Comparison of ENCODE assay signal across 18 cellular contexts in genomic region chr17:48970224-48970623, GRCh38. TPM values are rescaled to one million over a fixed set of nuclear protein-coding genes. Genes with fewer than 3 reads are reported as not detected.
A peak's percentile ranks its signal among the peaks of the same experiment; 100 is the strongest.
DNase-seq lines count a peak whose midpoint lies in the region; ATAC-seq and TF ChIP-seq lines count a peak whose summit lies in the region.
"Had no signal": no experiment of that assay in that cellular context is flagged by ENCODE, and none has a peak within 500 bp of the region (broad histone marks: within the 10 kb centered on the region; RNA-seq: fewer than 3 reads in every experiment).

No MANE protein-coding gene starts in this region.

- POLR2A ChIA-PET in HEK293T (lab: Yijun Ruan, JAX) = interaction anchor here (0.5 to 6.8 kb wide), 5 partner anchors 10 to 222 kb away, joined by 3 to 73 read pairs (median 5); partner anchors contain the start of genes IGF2BP1 and SNF8

- TF ChIP-seq POLR2A in uterus (IDR thresholded peaks at IDR 0.05) = no peak

- no peaks in the 10 kb centered on the region for H3K36me3 ChIP-seq in BE2C
- H3K36me3 ChIP-seq in uterus = no peaks in the 10 kb centered on the region

- H3K9me3 ChIP-seq in BE2C = no peaks in the 10 kb centered on the region
- H3K9me3 ChIP-seq in uterus = no peaks in the 10 kb centered on the region
- H3K9me3 ChIP-seq: body of pancreas, psoas muscle had no signal

- DNase-seq in BE2C (peak; percentile 60), HEK293T (ENCODE audit: extremely low spot score) (peak; percentile 61), OCI-M1 (lab: John Stamatoyannopoulos, UW) (peak; percentile 38), islet precursor cell (peak; percentile 68), uterus (no peak), posterior vena cava (ENCODE audit: low spot score) (no peak), amniotic stem cell (lab: John Stamatoyannopoulos, UW) (no peak)
- DNase-seq: activated CD4-positive, alpha-beta T cell treated with anti-CD3 and anti-CD28 coated beads, Interleukin-2, amount 50 U/mL, for 48 hours; AML-193; body of pancreas; DND-41; effector memory CD4-positive, alpha-beta T cell; psoas muscle; Right ventricle myocardium superior; stimulated activated CD8-positive, alpha-beta memory T cell treated with anti-CD3 and anti-CD28 coated beads, Interleukin-4, amount 100 ng/mL, for 48 hours had no signal

- intact Hi-C loops in uterus (cut with DNase I; ENCODE audit: low total_unique reads) (no loop called here), posterior vena cava (cut with DNase I) (no loop called here)

- H3K27ac ChIP-seq in uterus = no peak overlapping the region
- H3K27ac ChIP-seq: body of pancreas, psoas muscle had no signal

- H3K4me3 ChIP-seq in BE2C (ENCODE audit: low read depth, low read length) = no peak overlapping the region
- H3K4me3 ChIP-seq in uterus = no peak overlapping the region
- H3K4me3 ChIP-seq: body of pancreas, psoas muscle had no signal

- CTCF ChIA-PET in HEK293T (lab: Yijun Ruan, JAX) = interaction anchor here (1.0 to 1.4 kb wide), 2 partner anchors 8 to 62 kb away, joined by 3 read pairs; no protein-coding TSS in a partner anchor

- peaks cover 13% of the 10 kb centered on the region for H3K4me1 ChIP-seq in BE2C
- no peaks in the 10 kb centered on the region for H3K4me1 ChIP-seq in uterus
- H3K4me1 ChIP-seq: body of pancreas, psoas muscle had no signal

- no peak for TF ChIP-seq CTCF in BE2C (IDR thresholded peaks at IDR 0.05; ENCODE audit: low read depth, low read length)
- no peak for TF ChIP-seq CTCF in uterus (IDR thresholded peaks at IDR 0.05)

- H3K27me3 ChIP-seq in BE2C (peaks cover 4% of the 10 kb centered on the region; the same call in 1 of the 2 replicates), uterus (no peaks in the 10 kb centered on the region)

- no peak for ATAC-seq in GM21529 (IDR thresholded peaks at IDR 0.05; ENCODE audit: unreplicated experiment)
- ATAC-seq: body of pancreas, psoas muscle had no signal

TF ChIP-seq in HEK293T, 16 proteins besides CTCF, POLR2A, EP300 and RAD21:
- no peak for TF ChIP-seq PKNOX1 (IDR thresholded peaks at IDR 0.05)
- TF ChIP-seq NFRKB (IDR thresholded peaks at IDR 0.05) = no peak
- no peak for TF ChIP-seq ARNT (IDR thresholded peaks at IDR 0.05)
- TF ChIP-seq CTBP1 (IDR thresholded peaks at IDR 0.05; ENCODE audit: borderline replicate concordance) = no peak
- TF ChIP-seq FOXM1 (IDR thresholded peaks at IDR 0.05; ENCODE audit: borderline replicate concordance) = no peak
- TF ChIP-seq SP1 (IDR thresholded peaks at IDR 0.05) = no peak
- TF ChIP-seq ELF4 (IDR thresholded peaks at IDR 0.05) = no peak
- TF ChIP-seq BHLHE40 (IDR thresholded peaks at IDR 0.05; ENCODE audit: borderline replicate concordance) = no peak

RNA-seq across cellular contexts. Expression of gene GIP, which starts 1.8 kb away (rescaled TPM):
- not detected for polyA plus RNA-seq in BE2C (2012; ENCODE audit: insufficient read depth, insufficient read length, low read depth)
- total RNA-seq in uterus = not detected
- not detected for total RNA-seq in posterior vena cava
- total RNA-seq: body of pancreas, HT1080, kidney epithelial cell, psoas muscle, Right ventricle myocardium superior had no signal
- polyA plus RNA-seq: psoas muscle had no signal

RNA-seq across cellular contexts. Expression of gene SNF8, which starts 25.6 kb away (rescaled TPM):
- 164 TPM for polyA plus RNA-seq in BE2C (2012; ENCODE audit: insufficient read depth, insufficient read length, low read depth)
- total RNA-seq in uterus = 10 to 100 TPM in 3 of 4 donors, 1 to 10 TPM in 1; 6.9 to 64.6 (median 38.4) TPM
- total RNA-seq in posterior vena cava = 10 to 100 TPM; 71.3 to 80.3 TPM

RNA-seq across cellular contexts. Expression of gene IGF2BP1, which starts 27.0 kb away (rescaled TPM):
- 20.5 TPM for polyA plus RNA-seq in BE2C (2012; ENCODE audit: insufficient read depth, insufficient read length, low read depth)
- total RNA-seq in uterus (1 to 10 TPM in 1 of 4 donors, under 1 TPM in 1, not detected in 2; under 0.01 to 1.8 TPM), posterior vena cava (under 1 TPM in 1 of 2 donors, not detected in 1; 0.05 TPM)
- total RNA-seq: body of pancreas, psoas muscle, Right ventricle myocardium superior had no signal
- polyA plus RNA-seq: psoas muscle had no signal

Comparison
In these comparisons a context has a peak if more than half of its experiments do, and no peak if none do; other contexts are left out.
1. DNase-seq: peak in BE2C (single experiment), HEK293T (single experiment), OCI-M1 (single experiment) and islet precursor cell (single experiment); none in uterus (0 of 2), posterior vena cava (single experiment) and amniotic stem cell (single experiment).